8 cellular contexts compared by ENCODE assay signal in the genomic region with DNA sequence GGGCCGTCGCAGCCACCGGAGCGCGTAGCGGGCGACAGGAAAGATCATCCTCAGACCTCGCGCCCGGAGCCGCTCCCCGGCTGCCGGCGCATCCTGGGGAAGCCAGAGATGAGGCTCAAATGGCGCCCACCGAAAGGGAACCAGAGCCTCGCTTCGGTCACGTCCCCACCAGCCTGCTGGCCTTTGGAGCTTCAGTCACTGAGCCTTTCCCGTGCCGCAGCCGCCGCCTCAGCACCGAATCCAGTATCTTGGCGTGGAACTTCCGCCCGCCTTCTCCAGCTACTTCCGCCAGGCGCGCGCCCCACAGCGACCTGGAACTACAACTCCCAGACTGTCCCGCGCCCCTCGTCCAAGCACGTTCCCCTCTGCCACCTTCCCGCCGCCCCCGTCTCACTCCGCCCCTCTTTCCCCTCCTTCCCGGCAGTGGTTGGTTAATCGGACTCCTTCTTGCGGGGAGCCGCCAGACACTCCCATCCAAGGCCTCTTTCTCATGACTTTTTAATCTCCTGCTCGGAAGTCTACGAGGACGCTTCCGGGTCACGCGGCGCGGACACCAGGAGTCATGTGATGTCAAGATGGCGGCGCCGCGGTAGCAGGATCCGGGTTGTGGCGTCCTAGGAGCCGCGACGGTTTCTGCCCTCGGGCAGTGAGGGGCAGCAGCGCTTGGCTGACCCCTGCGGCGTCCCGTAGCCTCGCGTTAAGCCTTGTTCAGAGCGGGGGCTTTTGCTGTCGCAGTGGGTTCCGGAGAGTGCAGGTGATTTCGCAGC. TPM values are rescaled to one million over a fixed set of nuclear protein-coding genes. Genes with fewer than 3 reads are reported as not detected.
DNase-seq lines count a peak whose midpoint lies in the region; ATAC-seq and TF ChIP-seq lines count a peak whose summit lies in the region.

A gene with protein sequence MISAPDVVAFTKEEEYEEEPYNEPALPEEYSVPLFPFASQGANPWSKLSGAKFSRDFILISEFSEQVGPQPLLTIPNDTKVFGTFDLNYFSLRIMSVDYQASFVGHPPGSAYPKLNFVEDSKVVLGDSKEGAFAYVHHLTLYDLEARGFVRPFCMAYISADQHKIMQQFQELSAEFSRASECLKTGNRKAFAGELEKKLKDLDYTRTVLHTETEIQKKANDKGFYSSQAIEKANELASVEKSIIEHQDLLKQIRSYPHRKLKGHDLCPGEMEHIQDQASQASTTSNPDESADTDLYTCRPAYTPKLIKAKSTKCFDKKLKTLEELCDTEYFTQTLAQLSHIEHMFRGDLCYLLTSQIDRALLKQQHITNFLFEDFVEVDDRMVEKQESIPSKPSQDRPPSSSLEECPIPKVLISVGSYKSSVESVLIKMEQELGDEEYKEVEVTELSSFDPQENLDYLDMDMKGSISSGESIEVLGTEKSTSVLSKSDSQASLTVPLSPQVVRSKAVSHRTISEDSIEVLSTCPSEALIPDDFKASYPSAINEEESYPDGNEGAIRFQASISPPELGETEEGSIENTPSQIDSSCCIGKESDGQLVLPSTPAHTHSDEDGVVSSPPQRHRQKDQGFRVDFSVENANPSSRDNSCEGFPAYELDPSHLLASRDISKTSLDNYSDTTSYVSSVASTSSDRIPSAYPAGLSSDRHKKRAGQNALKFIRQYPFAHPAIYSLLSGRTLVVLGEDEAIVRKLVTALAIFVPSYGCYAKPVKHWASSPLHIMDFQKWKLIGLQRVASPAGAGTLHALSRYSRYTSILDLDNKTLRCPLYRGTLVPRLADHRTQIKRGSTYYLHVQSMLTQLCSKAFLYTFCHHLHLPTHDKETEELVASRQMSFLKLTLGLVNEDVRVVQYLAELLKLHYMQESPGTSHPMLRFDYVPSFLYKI (plus strand): TSS at position 563 of the 767 bp plus-strand sequence. CDS start 497 bp downstream, outside the sequence.
A gene with protein sequence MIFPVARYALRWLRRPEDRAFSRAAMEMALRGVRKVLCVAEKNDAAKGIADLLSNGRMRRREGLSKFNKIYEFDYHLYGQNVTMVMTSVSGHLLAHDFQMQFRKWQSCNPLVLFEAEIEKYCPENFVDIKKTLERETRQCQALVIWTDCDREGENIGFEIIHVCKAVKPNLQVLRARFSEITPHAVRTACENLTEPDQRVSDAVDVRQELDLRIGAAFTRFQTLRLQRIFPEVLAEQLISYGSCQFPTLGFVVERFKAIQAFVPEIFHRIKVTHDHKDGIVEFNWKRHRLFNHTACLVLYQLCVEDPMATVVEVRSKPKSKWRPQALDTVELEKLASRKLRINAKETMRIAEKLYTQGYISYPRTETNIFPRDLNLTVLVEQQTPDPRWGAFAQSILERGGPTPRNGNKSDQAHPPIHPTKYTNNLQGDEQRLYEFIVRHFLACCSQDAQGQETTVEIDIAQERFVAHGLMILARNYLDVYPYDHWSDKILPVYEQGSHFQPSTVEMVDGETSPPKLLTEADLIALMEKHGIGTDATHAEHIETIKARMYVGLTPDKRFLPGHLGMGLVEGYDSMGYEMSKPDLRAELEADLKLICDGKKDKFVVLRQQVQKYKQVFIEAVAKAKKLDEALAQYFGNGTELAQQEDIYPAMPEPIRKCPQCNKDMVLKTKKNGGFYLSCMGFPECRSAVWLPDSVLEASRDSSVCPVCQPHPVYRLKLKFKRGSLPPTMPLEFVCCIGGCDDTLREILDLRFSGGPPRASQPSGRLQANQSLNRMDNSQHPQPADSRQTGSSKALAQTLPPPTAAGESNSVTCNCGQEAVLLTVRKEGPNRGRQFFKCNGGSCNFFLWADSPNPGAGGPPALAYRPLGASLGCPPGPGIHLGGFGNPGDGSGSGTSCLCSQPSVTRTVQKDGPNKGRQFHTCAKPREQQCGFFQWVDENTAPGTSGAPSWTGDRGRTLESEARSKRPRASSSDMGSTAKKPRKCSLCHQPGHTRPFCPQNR (minus strand): TSS at position 264 of the 767 bp plus-strand sequence. CDS start 216 bp downstream, at position 48.

- peaks cover 76% of the 10 kb centered on the region for H3K4me1 Mint-ChIP-seq in CD8-positive, alpha-beta T cell (ENCODE audit: low read depth)

- no peaks in the 10 kb centered on the region for H3K9me3 Mint-ChIP-seq in CD8-positive, alpha-beta T cell

- H3K27me3 Mint-ChIP-seq in CD8-positive, alpha-beta T cell (ENCODE audit: low read depth), result no peaks in the 10 kb centered on the region

- H3K36me3 ChIP-seq in CD8-positive, alpha-beta T cell (ENCODE audit: insufficient read depth, low read length), result peaks cover 7% of the 10 kb centered on the region
- peaks cover 54% of the 10 kb centered on the region for H3K36me3 ChIP-seq in lower lobe of right lung

- peaks cover 67% of the 10 kb centered on the region for H3K4me1 ChIP-seq in CD8-positive, alpha-beta T cell (ENCODE audit: insufficient read depth, low read length)
- peaks cover 61% of the 10 kb centered on the region for H3K4me1 ChIP-seq in lower lobe of right lung

- CTCF ChIA-PET in CD8-positive, alpha-beta T cell (lab: Charles Lee), result interaction anchor here (1.8 kb wide), 1 partner anchor 13 kb away, joined by 5 read pairs; no protein-coding TSS in a partner anchor

- ATAC-seq in CD8-positive, alpha-beta T cell, result peak; percentile 95
- peak; percentile 74 for ATAC-seq in GM19467 (IDR thresholded peaks at IDR 0.05; ENCODE audit: unreplicated experiment)
- peak; percentile 98 for ATAC-seq in lower lobe of right lung

- peak; percentile 95 to 99 (median 96) for DNase-seq in CD8-positive, alpha-beta T cell
- peak; percentile 95 for DNase-seq in HS-27A (ENCODE audit: low read depth)
- peak; percentile 92 for DNase-seq in NK-92 (lab: John Stamatoyannopoulos, UW; ENCODE audit: unreplicated experiment)
- peak; percentile 94 for DNase-seq in activated CD8-positive, alpha-beta memory T cell treated with anti-CD3 and anti-CD28 coated beads for 1 hour (ENCODE audit: extremely low read depth in 1 of 2, low read depth in 1 of 2)
- peak; percentile 96 for DNase-seq in effector CD4-positive, alpha-beta T cell
- peak; percentile 99 for DNase-seq in lower lobe of right lung
- DNase-seq in stimulated activated CD4-positive, alpha-beta T cell treated with anti-CD3 and anti-CD28 coated beads, TNF-alpha, amount 100 ng/mL, for 24 hours (ENCODE audit: low read depth in 3 of 3), result peak; percentile 96 to 99 (median 98)

- TF ChIP-seq CTCF in CD8-positive, alpha-beta T cell (IDR thresholded peaks at IDR 0.05), result no peak
- no peak for TF ChIP-seq CTCF in lower lobe of right lung (IDR thresholded peaks at IDR 0.05)

- peak within 1 kb of the TSS; percentile 97 for H3K27ac Mint-ChIP-seq in CD8-positive, alpha-beta T cell

- POLR2A ChIA-PET in CD8-positive, alpha-beta T cell (lab: Charles Lee), result interaction anchor here (0.5 to 2.8 kb wide), 6 partner anchors 9 to 502 kb away, joined by 3 to 7 read pairs (median 4); a partner anchor contains a TSS

- intact Hi-C loops in CD8-positive, alpha-beta T cell (cut with DNase I, micrococcal nuclease), result loop anchor here (1.0 to 5.0 kb wide), 9 partner anchors 48 to 722 kb away; a partner anchor contains a TSS
- intact Hi-C loops in lower lobe of right lung (cut with DNase I), result no loop called here

- H3K27ac ChIP-seq in CD8-positive, alpha-beta T cell (ENCODE audit: low read depth, low read length), result peak within 1 kb of the TSS; percentile 98
- peak within 1 kb of the TSS; percentile 96 for H3K27ac ChIP-seq in lower lobe of right lung

- peak within 1 kb of the TSS; percentile 90 for H3K4me3 Mint-ChIP-seq in CD8-positive, alpha-beta T cell

- H3K36me3 Mint-ChIP-seq in CD8-positive, alpha-beta T cell, result peaks cover 59% of the 10 kb centered on the region

- H3K4me3 ChIP-seq in CD8-positive, alpha-beta T cell (ENCODE audit: low read depth, low read length), result peak within 1 kb of the TSS; percentile 88
- H3K4me3 ChIP-seq in lower lobe of right lung, result peak within 1 kb of the TSS; percentile 96

- H3K27me3 ChIP-seq in CD8-positive, alpha-beta T cell (ENCODE audit: insufficient read depth, low read length), result no peaks in the 10 kb centered on the region
- H3K27me3 ChIP-seq in lower lobe of right lung (ENCODE audit: low read depth), result no peaks in the 10 kb centered on the region

- no peaks in the 10 kb centered on the region for H3K9me3 ChIP-seq in CD8-positive, alpha-beta T cell (ENCODE audit: low read length)
- no peaks in the 10 kb centered on the region for H3K9me3 ChIP-seq in lower lobe of right lung

RNA-seq across cellular contexts. Expression of the first gene that starts in this region (rescaled TPM):
- total RNA-seq in CD8-positive, alpha-beta T cell, result 10 to 100 TPM; 51.9 to 53.1 TPM
- 30.1 TPM for total RNA-seq in lower lobe of right lung

RNA-seq across cellular contexts. Expression of the second gene that starts in this region (rescaled TPM):
- total RNA-seq in CD8-positive, alpha-beta T cell, result 10 to 100 TPM; 28.8 to 30.9 TPM
- total RNA-seq in lower lobe of right lung, result 31.2 TPM

Comparison
In these comparisons a context has a peak if more than half of its experiments do, and no peak if none do; other contexts are left out.
1. Peak in every context shown above with its lines: DNase-seq, ATAC-seq, H3K4me3 ChIP-seq and H3K27ac ChIP-seq.